Comparison of ENCODE assay signal across 22 cellular contexts in the genomic region with DNA sequence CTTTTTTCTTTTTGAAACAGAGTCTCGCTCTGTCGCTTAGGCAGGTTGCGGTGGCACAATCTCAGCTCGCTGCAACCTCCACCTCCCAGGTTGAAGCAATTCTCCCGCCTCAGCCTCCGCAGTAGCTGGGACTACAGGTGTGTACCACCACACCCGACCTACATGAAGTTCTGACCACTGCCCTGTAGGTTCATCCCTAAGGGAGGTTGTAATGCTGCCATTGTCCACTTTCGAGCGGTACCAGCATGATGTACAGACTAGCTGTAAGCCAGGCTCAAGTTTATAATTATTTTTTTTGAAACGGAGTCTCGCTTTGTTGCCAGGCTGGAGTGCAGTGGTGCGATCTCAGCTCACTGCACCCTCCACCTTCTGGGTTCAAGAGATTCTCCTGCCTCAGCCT. TPM values are rescaled to one million over a fixed set of nuclear protein-coding genes. Genes with fewer than 3 reads are reported as not detected.
A peak's percentile ranks its signal among the peaks of the same experiment; 100 is the strongest.
DNase-seq lines count a peak whose midpoint lies in the region; ATAC-seq and TF ChIP-seq lines count a peak whose summit lies in the region.
"Had no signal": no experiment of that assay in that cellular context is flagged by ENCODE, and none has a peak within 500 bp of the region (broad histone marks: within the 10 kb centered on the region; RNA-seq: fewer than 3 reads in every experiment).

No MANE protein-coding gene starts in this region.

- H3K27me3 ChIP-seq in osteoblast (ENCODE audit: insufficient read depth, low read length), result no peaks in the 10 kb centered on the region
- H3K27me3 ChIP-seq: BE2C; BLaER1 treated with 17β-estradiol and CSF1 and Interleukin-3, amounts not matched to agents 10 nM and 100 nM had no signal

- H4K20me1 ChIP-seq in osteoblast (ENCODE audit: insufficient read depth, low read length), result no peaks in the 10 kb centered on the region
- H4K20me1 ChIP-seq: BLaER1 treated with 17β-estradiol and CSF1 and Interleukin-3, amounts not matched to agents 10 nM and 100 nM had no signal

- no peak overlapping the region for H2AFZ ChIP-seq in osteoblast (ENCODE audit: low read length)
- H2AFZ ChIP-seq: GM23248 had no signal

- DNase-seq in H4 (ENCODE audit: low spot score) (peak; percentile 3), osteoblast (ENCODE audit: insufficient read length, low spot score, missing footprints) (peak; percentile 76), substantia nigra (lab: John Stamatoyannopoulos, UW) (no peak), GM03348 (ENCODE audit: low spot score) (no peak), cerebellar cortex (ENCODE audit: low spot score) (no peak)
- no peak for DNase-seq in activated naive CD4-positive, alpha-beta T cell (lab: John Stamatoyannopoulos, UW)
- DNase-seq: ACHN; AML-193; BE2C; Calu3; CD4-positive, alpha-beta memory T cell; COR-L47; DMS53; DMS79 treated with DMSO at 0.1 percent for 48 hours; GF-D8; GM23248; HFFc6 had no signal

- H3K9me3 ChIP-seq in osteoblast (ENCODE audit: low read depth, low read length), result no peaks in the 10 kb centered on the region
- H3K9me3 ChIP-seq: BE2C; BLaER1 treated with 17β-estradiol and CSF1 and Interleukin-3, amounts not matched to agents 10 nM and 100 nM; HAP-1 had no signal

- H3K27ac ChIP-seq in osteoblast (ENCODE audit: low read depth, low read length), result no peak overlapping the region
- no peak overlapping the region for H3K27ac ChIP-seq in substantia nigra (ENCODE audit: low read depth, low read length, poor library complexity, severe bottlenecking)
- H3K27ac ChIP-seq: BLaER1 treated with 17β-estradiol and CSF1 and Interleukin-3, amounts not matched to agents 10 nM and 100 nM; GM23248 had no signal

- H3K4me1 ChIP-seq in osteoblast (ENCODE audit: insufficient read depth, low read length), result no peaks in the 10 kb centered on the region
- H3K4me1 ChIP-seq: BLaER1 treated with 17β-estradiol and CSF1 and Interleukin-3, amounts not matched to agents 10 nM and 100 nM had no signal

- peak; percentile 26 for ATAC-seq in esophagus mucosa

- no peak overlapping the region for H3K4me2 ChIP-seq in osteoblast (ENCODE audit: insufficient read depth, low read length)
- H3K4me2 ChIP-seq: BLaER1 treated with 17β-estradiol and CSF1 and Interleukin-3, amounts not matched to agents 10 nM and 100 nM had no signal

- H3K36me3 ChIP-seq in osteoblast (ENCODE audit: insufficient read depth, low read length), result peaks cover 3% of the 10 kb centered on the region
- H3K36me3 ChIP-seq: BE2C, HAP-1 had no signal

- TF ChIP-seq CTCF in osteoblast (IDR thresholded peaks at IDR 0.05; ENCODE audit: extremely low read depth, low read depth, low read length), result no peak

- H3K79me2 ChIP-seq in osteoblast (ENCODE audit: insufficient read depth, low read length), result no peaks in the 10 kb centered on the region

- H3K4me3 ChIP-seq in osteoblast (ENCODE audit: insufficient read depth, low read length), result no peak overlapping the region
- H3K4me3 ChIP-seq: BLaER1 treated with 17β-estradiol and CSF1 and Interleukin-3, amounts not matched to agents 10 nM and 100 nM; GM23248; HAP-1 had no signal

RNA-seq across cellular contexts. Expression of a gene that starts 11.6 kb away (rescaled TPM):
- not detected in 2 replicates for total RNA-seq in H4 (2014; rRNA removed; shearing (Covaris generic))
- 3.5 TPM for total RNA-seq in esophagus mucosa
- total RNA-seq in osteoblast, result 8.3 and 13.6 TPM in 2 replicates
- total RNA-seq: Calu3; CD4-positive, alpha-beta memory T cell; Daoy; G401 had no signal

RNA-seq across cellular contexts. Expression of a gene that starts 23.9 kb away (rescaled TPM):
- total RNA-seq in H4 (2014; rRNA removed; shearing (Covaris generic)), result 462 and 482 TPM in 2 replicates
- total RNA-seq in esophagus mucosa, result 953 TPM
- 400 and 420 TPM in 2 replicates for total RNA-seq in osteoblast

RNA-seq across cellular contexts. Expression of a gene that starts 48.5 kb away (rescaled TPM):
- total RNA-seq in H4 (2014; rRNA removed; shearing (Covaris generic)), result 509 and 536 TPM in 2 replicates
- total RNA-seq in esophagus mucosa, result 81.5 TPM
- 126 and 136 TPM in 2 replicates for total RNA-seq in osteoblast

RNA-seq across cellular contexts. Expression of a gene that starts 49.1 kb away (rescaled TPM):
- total RNA-seq in H4 (2014; rRNA removed; shearing (Covaris generic)), result 192 and 193 TPM in 2 replicates
- 72.0 TPM for total RNA-seq in esophagus mucosa
- total RNA-seq in osteoblast, result 22.4 and 33.6 TPM in 2 replicates

RNA-seq across cellular contexts. Expression of a gene that starts 50.7 kb away (rescaled TPM):
- 1.4 and 3.8 TPM in 2 replicates for total RNA-seq in H4 (2014; rRNA removed; shearing (Covaris generic))
- 2.1 TPM for total RNA-seq in esophagus mucosa
- total RNA-seq in osteoblast, result 6.9 and 7.1 TPM in 2 replicates

Comparison
In these comparisons a context has a peak if more than half of its experiments do, and no peak if none do; other contexts are left out.
1. DNase-seq: peak in H4 (single experiment) and osteoblast (single experiment); none in substantia nigra (0 of 49), activated naive CD4-positive, alpha-beta T cell (0 of 4), GM03348 (single experiment) and cerebellar cortex (single experiment).